1 cellular context compared by ENCODE assay signal in the genomic region with DNA sequence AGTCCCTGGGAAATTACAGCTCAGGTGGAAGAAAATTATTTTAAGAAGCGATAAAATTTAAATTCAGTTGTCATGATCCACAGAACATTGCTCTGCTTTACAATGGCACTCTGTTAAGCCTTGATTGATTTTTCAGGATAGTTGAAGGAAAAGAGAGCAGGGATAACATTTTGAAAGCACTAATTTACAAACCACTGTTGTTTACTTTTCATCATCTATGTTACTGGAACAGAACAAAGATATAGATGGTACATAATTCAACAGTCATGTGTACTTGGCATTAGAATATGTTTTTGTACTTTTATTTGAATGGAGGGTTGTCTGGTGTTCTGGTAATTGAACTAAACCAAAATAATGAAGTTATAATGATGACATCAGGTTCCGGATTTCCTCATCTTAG.
TF ChIP-seq lines count a peak whose summit lies in the region.

No MANE protein-coding gene starts in this region.

TF ChIP-seq in HepG2, 621 proteins besides CTCF, POLR2A, EP300 and RAD21 (continued from another document and continues in another):
- TF ChIP-seq SOX13 (IDR thresholded peaks at IDR 0.05): 0 out of 2 replicates have a peak, but pooled peaks have one; percentile 15
- TF ChIP-seq SOX13 (CRISPR knock-in tag; conservative IDR thresholded peaks at IDR 0.05 in 1 of 2, IDR thresholded peaks at IDR 0.05 in 1 of 2): peak in 1 of 2 experiments; percentile 91; a peak in 2 of 4 replicates
- TF ChIP-seq ZNF143 (CRISPR knock-in tag; IDR thresholded peaks at IDR 0.05): no peak
- no peak for TF ChIP-seq ZFP82 (CRISPR knock-in tag; IDR thresholded peaks at IDR 0.05; ENCODE audit: borderline replicate concordance)
- peak; percentile 46; the same call in 1 of the 2 replicates for TF ChIP-seq ELF3 (CRISPR knock-in tag; IDR thresholded peaks at IDR 0.05)
- TF ChIP-seq, protein P1, sequence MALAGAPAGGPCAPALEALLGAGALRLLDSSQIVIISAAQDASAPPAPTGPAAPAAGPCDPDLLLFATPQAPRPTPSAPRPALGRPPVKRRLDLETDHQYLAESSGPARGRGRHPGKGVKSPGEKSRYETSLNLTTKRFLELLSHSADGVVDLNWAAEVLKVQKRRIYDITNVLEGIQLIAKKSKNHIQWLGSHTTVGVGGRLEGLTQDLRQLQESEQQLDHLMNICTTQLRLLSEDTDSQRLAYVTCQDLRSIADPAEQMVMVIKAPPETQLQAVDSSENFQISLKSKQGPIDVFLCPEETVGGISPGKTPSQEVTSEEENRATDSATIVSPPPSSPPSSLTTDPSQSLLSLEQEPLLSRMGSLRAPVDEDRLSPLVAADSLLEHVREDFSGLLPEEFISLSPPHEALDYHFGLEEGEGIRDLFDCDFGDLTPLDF (CRISPR knock-in tag; IDR thresholded peaks at IDR 0.05): no peak
- TF ChIP-seq, protein P2, sequence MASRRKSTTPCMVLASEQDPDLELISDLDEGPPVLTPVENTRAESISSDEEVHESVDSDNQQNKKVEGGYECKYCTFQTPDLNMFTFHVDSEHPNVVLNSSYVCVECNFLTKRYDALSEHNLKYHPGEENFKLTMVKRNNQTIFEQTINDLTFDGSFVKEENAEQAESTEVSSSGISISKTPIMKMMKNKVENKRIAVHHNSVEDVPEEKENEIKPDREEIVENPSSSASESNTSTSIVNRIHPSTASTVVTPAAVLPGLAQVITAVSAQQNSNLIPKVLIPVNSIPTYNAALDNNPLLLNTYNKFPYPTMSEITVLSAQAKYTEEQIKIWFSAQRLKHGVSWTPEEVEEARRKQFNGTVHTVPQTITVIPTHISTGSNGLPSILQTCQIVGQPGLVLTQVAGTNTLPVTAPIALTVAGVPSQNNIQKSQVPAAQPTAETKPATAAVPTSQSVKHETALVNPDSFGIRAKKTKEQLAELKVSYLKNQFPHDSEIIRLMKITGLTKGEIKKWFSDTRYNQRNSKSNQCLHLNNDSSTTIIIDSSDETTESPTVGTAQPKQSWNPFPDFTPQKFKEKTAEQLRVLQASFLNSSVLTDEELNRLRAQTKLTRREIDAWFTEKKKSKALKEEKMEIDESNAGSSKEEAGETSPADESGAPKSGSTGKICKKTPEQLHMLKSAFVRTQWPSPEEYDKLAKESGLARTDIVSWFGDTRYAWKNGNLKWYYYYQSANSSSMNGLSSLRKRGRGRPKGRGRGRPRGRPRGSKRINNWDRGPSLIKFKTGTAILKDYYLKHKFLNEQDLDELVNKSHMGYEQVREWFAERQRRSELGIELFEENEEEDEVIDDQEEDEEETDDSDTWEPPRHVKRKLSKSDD (CRISPR knock-in tag; IDR thresholded peaks at IDR 0.05; ENCODE audit: low read depth): no peak
- no peak for TF ChIP-seq SP140L (CRISPR knock-in tag; IDR thresholded peaks at IDR 0.05; ENCODE audit: borderline replicate concordance)
- peak; percentile 73 for TF ChIP-seq BCL6 (CRISPR knock-in tag; IDR thresholded peaks at IDR 0.05)
- TF ChIP-seq MIXL1 (CRISPR knock-in tag; IDR thresholded peaks at IDR 0.05): 0 out of 2 replicates have a peak, but pooled peaks have one; percentile 42
- TF ChIP-seq FOXJ3 (CRISPR knock-in tag; IDR thresholded peaks at IDR 0.05; ENCODE audit: borderline replicate concordance): peak; percentile 54; the same call in 1 of the 2 replicates
- 0 out of 2 replicates have a peak, but pooled peaks have one; percentile 28 for TF ChIP-seq TGIF2 (CRISPR knock-in tag; IDR thresholded peaks at IDR 0.05)
- TF ChIP-seq EED (CRISPR knock-in tag; IDR thresholded peaks at IDR 0.05): no peak
- TF ChIP-seq HMGA1 (CRISPR knock-in tag; conservative IDR thresholded peaks at IDR 0.05): no peak
- TF ChIP-seq, protein P3, sequence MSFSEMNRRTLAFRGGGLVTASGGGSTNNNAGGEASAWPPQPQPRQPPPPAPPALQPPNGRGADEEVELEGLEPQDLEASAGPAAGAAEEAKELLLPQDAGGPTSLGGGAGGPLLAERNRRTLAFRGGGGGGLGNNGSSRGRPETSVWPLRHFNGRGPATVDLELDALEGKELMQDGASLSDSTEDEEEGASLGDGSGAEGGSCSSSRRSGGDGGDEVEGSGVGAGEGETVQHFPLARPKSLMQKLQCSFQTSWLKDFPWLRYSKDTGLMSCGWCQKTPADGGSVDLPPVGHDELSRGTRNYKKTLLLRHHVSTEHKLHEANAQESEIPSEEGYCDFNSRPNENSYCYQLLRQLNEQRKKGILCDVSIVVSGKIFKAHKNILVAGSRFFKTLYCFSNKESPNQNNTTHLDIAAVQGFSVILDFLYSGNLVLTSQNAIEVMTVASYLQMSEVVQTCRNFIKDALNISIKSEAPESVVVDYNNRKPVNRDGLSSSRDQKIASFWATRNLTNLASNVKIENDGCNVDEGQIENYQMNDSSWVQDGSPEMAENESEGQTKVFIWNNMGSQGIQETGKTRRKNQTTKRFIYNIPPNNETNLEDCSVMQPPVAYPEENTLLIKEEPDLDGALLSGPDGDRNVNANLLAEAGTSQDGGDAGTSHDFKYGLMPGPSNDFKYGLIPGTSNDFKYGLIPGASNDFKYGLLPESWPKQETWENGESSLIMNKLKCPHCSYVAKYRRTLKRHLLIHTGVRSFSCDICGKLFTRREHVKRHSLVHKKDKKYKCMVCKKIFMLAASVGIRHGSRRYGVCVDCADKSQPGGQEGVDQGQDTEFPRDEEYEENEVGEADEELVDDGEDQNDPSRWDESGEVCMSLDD (CRISPR knock-in tag; IDR thresholded peaks at IDR 0.05; ENCODE audit: borderline replicate concordance): no peak
- no peak for TF ChIP-seq NPAS2 (CRISPR knock-in tag; IDR thresholded peaks at IDR 0.05; ENCODE audit: borderline replicate concordance)
- TF ChIP-seq SMARCC2 (IDR thresholded peaks at IDR 0.05): no peak
- TF ChIP-seq HIVEP1 (CRISPR knock-in tag; IDR thresholded peaks at IDR 0.05): no peak
- TF ChIP-seq ZFP90 (CRISPR knock-in tag; IDR thresholded peaks at IDR 0.05; ENCODE audit: borderline replicate concordance): no peak
- TF ChIP-seq TCF7 (IDR thresholded peaks at IDR 0.05; ENCODE audit: low read depth): peak; percentile 72
- TF ChIP-seq, protein P4, sequence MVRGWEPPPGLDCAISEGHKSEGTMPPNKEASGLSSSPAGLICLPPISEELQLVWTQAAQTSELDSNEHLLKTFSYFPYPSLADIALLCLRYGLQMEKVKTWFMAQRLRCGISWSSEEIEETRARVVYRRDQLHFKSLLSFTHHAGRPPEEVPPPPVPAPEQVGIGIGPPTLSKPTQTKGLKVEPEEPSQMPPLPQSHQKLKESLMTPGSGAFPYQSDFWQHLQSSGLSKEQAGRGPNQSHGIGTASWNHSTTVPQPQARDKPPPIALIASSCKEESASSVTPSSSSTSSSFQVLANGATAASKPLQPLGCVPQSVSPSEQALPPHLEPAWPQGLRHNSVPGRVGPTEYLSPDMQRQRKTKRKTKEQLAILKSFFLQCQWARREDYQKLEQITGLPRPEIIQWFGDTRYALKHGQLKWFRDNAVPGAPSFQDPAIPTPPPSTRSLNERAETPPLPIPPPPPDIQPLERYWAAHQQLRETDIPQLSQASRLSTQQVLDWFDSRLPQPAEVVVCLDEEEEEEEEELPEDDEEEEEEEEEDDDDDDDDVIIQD (CRISPR knock-in tag; IDR thresholded peaks at IDR 0.05; ENCODE audit: low read depth): peak; percentile 52; the same call in 1 of the 2 replicates
- no peak for TF ChIP-seq SYNCRIP (IDR thresholded peaks at IDR 0.05; ENCODE audit: insufficient read depth, low read depth, low read length)
- TF ChIP-seq THAP11 (CRISPR knock-in tag; IDR thresholded peaks at IDR 0.05): peak; percentile 48; the same call in 1 of the 2 replicates
- no peak for TF ChIP-seq SOX6 (IDR thresholded peaks at IDR 0.05)
- TF ChIP-seq SOX6 (CRISPR knock-in tag; IDR thresholded peaks at IDR 0.05): peak; percentile 58; the same call in 1 of the 2 replicates
- no peak for TF ChIP-seq NR2F2 (IDR thresholded peaks at IDR 0.05; ENCODE audit: borderline replicate concordance, low read depth)
- TF ChIP-seq KAT8 (CRISPR knock-in tag; IDR thresholded peaks at IDR 0.05): peak; percentile 43; the same call in 1 of the 2 replicates
- TF ChIP-seq KLF6 (CRISPR knock-in tag; IDR thresholded peaks at IDR 0.05): peak; percentile 62; the same call in 1 of the 2 replicates
- TF ChIP-seq KLF16 (CRISPR knock-in tag; IDR thresholded peaks at IDR 0.05): peak in 1 of 2 experiments; percentile 75; a peak in 1 of 4 replicates
- no peak for TF ChIP-seq RFXAP (CRISPR knock-in tag; IDR thresholded peaks at IDR 0.05; ENCODE audit: borderline replicate concordance)
- TF ChIP-seq CHD4 (IDR thresholded peaks at IDR 0.05; ENCODE audit: borderline replicate concordance, low read length): no peak
- peak; percentile 20; the same call in 1 of the 2 replicates for TF ChIP-seq HNF4A (CRISPR knock-in tag; IDR thresholded peaks at IDR 0.05)
- no peak for TF ChIP-seq TOE1 (CRISPR knock-in tag; IDR thresholded peaks at IDR 0.05)
- TF ChIP-seq MTF2 (CRISPR knock-in tag; IDR thresholded peaks at IDR 0.05; ENCODE audit: borderline replicate concordance): no peak
- no peak for TF ChIP-seq TBX2 (CRISPR knock-in tag; IDR thresholded peaks at IDR 0.05; ENCODE audit: borderline replicate concordance)
- TF ChIP-seq, protein P5, sequence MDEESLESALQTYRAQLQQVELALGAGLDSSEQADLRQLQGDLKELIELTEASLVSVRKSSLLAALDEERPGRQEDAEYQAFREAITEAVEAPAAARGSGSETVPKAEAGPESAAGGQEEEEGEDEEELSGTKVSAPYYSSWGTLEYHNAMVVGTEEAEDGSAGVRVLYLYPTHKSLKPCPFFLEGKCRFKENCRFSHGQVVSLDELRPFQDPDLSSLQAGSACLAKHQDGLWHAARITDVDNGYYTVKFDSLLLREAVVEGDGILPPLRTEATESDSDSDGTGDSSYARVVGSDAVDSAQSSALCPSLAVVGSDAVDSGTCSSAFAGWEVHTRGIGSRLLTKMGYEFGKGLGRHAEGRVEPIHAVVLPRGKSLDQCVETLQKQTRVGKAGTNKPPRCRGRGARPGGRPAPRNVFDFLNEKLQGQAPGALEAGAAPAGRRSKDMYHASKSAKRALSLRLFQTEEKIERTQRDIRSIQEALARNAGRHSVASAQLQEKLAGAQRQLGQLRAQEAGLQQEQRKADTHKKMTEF (CRISPR knock-in tag; IDR thresholded peaks at IDR 0.05): peak; percentile 79; the same call in 1 of the 2 replicates
- TF ChIP-seq, protein P6, sequence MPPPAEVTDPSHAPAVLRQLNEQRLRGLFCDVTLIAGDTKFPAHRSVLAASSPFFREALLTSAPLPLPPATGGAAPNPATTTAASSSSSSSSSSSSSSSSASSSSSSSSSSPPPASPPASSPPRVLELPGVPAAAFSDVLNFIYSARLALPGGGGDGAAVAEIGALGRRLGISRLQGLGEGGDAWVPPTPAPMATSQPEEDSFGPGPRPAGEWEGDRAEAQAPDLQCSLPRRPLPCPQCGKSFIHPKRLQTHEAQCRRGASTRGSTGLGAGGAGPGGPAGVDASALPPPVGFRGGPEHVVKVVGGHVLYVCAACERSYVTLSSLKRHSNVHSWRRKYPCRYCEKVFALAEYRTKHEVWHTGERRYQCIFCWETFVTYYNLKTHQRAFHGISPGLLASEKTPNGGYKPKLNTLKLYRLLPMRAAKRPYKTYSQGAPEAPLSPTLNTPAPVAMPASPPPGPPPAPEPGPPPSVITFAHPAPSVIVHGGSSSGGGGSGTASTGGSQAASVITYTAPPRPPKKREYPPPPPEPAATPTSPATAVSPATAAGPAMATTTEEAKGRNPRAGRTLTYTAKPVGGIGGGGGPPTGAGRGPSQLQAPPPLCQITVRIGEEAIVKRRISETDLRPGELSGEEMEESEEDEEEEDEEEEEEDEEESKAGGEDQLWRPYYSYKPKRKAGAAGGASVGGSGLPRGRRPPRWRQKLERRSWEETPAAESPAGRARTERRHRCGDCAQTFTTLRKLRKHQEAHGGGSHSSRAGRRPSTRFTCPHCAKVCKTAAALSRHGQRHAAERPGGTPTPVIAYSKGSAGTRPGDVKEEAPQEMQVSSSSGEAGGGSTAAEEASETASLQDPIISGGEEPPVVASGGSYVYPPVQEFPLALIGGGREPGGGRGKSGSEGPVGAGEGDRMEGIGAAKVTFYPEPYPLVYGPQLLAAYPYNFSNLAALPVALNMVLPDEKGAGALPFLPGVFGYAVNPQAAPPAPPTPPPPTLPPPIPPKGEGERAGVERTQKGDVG (CRISPR knock-in tag; IDR thresholded peaks at IDR 0.05; ENCODE audit: borderline replicate concordance): no peak
- no peak for TF ChIP-seq SRSF1 (optimal IDR thresholded peaks at IDR 0.05; ENCODE audit: low read depth, low read length)
- TF ChIP-seq, protein P7, sequence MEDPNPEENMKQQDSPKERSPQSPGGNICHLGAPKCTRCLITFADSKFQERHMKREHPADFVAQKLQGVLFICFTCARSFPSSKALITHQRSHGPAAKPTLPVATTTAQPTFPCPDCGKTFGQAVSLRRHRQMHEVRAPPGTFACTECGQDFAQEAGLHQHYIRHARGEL (CRISPR knock-in tag; IDR thresholded peaks at IDR 0.05): no peak
- TF ChIP-seq, protein P8, sequence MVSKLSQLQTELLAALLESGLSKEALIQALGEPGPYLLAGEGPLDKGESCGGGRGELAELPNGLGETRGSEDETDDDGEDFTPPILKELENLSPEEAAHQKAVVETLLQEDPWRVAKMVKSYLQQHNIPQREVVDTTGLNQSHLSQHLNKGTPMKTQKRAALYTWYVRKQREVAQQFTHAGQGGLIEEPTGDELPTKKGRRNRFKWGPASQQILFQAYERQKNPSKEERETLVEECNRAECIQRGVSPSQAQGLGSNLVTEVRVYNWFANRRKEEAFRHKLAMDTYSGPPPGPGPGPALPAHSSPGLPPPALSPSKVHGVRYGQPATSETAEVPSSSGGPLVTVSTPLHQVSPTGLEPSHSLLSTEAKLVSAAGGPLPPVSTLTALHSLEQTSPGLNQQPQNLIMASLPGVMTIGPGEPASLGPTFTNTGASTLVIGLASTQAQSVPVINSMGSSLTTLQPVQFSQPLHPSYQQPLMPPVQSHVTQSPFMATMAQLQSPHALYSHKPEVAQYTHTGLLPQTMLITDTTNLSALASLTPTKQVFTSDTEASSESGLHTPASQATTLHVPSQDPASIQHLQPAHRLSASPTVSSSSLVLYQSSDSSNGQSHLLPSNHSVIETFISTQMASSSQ (IDR thresholded peaks at IDR 0.05; ENCODE audit: low read depth): 0 out of 2 replicates have a peak, but pooled peaks have one; percentile 12
- TF ChIP-seq, protein P8 (CRISPR knock-in tag; IDR thresholded peaks at IDR 0.05; ENCODE audit: borderline replicate concordance): no peak
- TF ChIP-seq ZNF766 (CRISPR knock-in tag; IDR thresholded peaks at IDR 0.05; ENCODE audit: borderline replicate concordance): no peak
- TF ChIP-seq SMAD3 (CRISPR knock-in tag; IDR thresholded peaks at IDR 0.05): peak; percentile 76; the same call in 1 of the 2 replicates
